In the genomic region with DNA sequence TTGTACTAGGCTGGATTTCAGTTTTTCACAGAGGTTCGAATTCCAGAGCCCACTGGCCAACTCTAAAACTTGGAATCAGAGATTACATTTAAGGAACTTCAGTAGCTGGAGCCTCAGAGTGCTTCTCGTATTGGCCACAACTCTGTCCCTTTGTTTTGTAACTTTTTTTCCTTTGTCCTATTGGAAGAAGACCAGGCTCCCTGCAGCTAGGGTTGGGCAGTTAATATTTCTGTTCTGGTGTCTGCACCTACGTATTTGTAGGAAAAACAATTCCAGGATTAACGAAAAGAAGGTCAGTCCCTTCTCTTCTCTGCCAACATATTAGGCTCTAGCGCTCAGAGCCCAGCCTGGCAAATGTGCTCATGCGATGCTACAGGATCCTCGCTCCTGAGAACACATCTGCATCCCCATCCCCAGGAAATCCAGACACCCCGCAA, we compare ENCODE assay signal across 9 cellular contexts. TPM values are rescaled to one million over a fixed set of nuclear protein-coding genes. Genes with fewer than 3 reads are reported as not detected.
DNase-seq lines count a peak whose midpoint lies in the region; ATAC-seq, FAIRE-seq and TF ChIP-seq lines count a peak whose summit lies in the region.
"Had no signal": no experiment of that assay in that cellular context is flagged by ENCODE, and none has a peak within 500 bp of the region (broad histone marks: within the 10 kb centered on the region; RNA-seq: fewer than 3 reads in every experiment).

No MANE protein-coding gene starts in this region.

- no peak for ATAC-seq in GM21447 (IDR thresholded peaks at IDR 0.05; ENCODE audit: unreplicated experiment)

- H3K4me3 Mint-ChIP-seq in mesothelial cell of epicardium (peak overlapping the region; percentile 80), type B pancreatic cell (peak overlapping the region; percentile 89)
- H3K4me3 Mint-ChIP-seq: activated CD4-positive, alpha-beta T cell treated with anti-CD3 and anti-CD28 coated beads, Interleukin-2, amount 10 ng/mL, durations not matched to agents 24 days and 14 days had no signal

- H3K4me1 Mint-ChIP-seq in mesothelial cell of epicardium (peaks cover 51% of the 10 kb centered on the region), type B pancreatic cell (ENCODE audit: unreplicated experiment) (peaks cover 34% of the 10 kb centered on the region)
- H3K4me1 Mint-ChIP-seq: activated CD4-positive, alpha-beta T cell treated with anti-CD3 and anti-CD28 coated beads, Interleukin-2, amount 10 ng/mL, durations not matched to agents 24 days and 14 days had no signal

- H3K27me3 Mint-ChIP-seq in mesothelial cell of epicardium (ENCODE audit: low read depth) (peaks cover 56% of the 10 kb centered on the region), type B pancreatic cell (peaks cover 59% of the 10 kb centered on the region)

- no peaks in the 10 kb centered on the region for H3K9me3 ChIP-seq in MG63

- DNase-seq in MG63: peak; percentile 4
- DNase-seq in mesothelial cell of epicardium (ENCODE audit: low spot score in 2 of 2, unreplicated experiment in 2 of 2): no peak
- DNase-seq in type B pancreatic cell (ENCODE audit: extremely low spot score, unreplicated experiment): no peak
- no peak for DNase-seq in stimulated activated naive CD4-positive, alpha-beta T cell treated with Interleukin-2 at 50 U/mL for 16 hours (lab: John Stamatoyannopoulos, UW)
- no peak for DNase-seq in NCI-H2196 treated with DMSO at 0.1 percent for 48 hours (lab: John Stamatoyannopoulos, UW; ENCODE audit: unreplicated experiment)
- DNase-seq: activated CD4-positive, alpha-beta T cell treated with anti-CD3 and anti-CD28 coated beads, Interleukin-2, amount 10 ng/mL, durations not matched to agents 24 days and 14 days; stimulated activated CD4-positive, alpha-beta T cell treated with anti-CD3 and anti-CD28 coated beads, Interleukin-4, amount 100 ng/mL, for 1 hour had no signal

- H3K36me3 Mint-ChIP-seq in mesothelial cell of epicardium (no peaks in the 10 kb centered on the region), type B pancreatic cell (peaks cover 16% of the 10 kb centered on the region)

- H3K9me3 Mint-ChIP-seq in mesothelial cell of epicardium: no peaks in the 10 kb centered on the region
- no peaks in the 10 kb centered on the region for H3K9me3 Mint-ChIP-seq in type B pancreatic cell
- H3K9me3 Mint-ChIP-seq: activated CD4-positive, alpha-beta T cell treated with anti-CD3 and anti-CD28 coated beads, Interleukin-2, amount 10 ng/mL, durations not matched to agents 24 days and 14 days had no signal

- peak; percentile 43 for FAIRE-seq in endometrium (lab: Jason Lieb, UNC)

- H3K27me3 ChIP-seq in MG63: no peaks in the 10 kb centered on the region

- no peak for TF ChIP-seq CTCF in mesothelial cell of epicardium (IDR thresholded peaks at IDR 0.05; ENCODE audit: unreplicated experiment)
- TF ChIP-seq CTCF in type B pancreatic cell (conservative IDR thresholded peaks at IDR 0.05): no peak

- no peaks in the 10 kb centered on the region for H3K36me3 ChIP-seq in MG63

- H3K27ac Mint-ChIP-seq in mesothelial cell of epicardium: peak overlapping the region; percentile 87
- peak overlapping the region; percentile 64 for H3K27ac Mint-ChIP-seq in type B pancreatic cell

- H3K4me3 ChIP-seq in MG63: peak overlapping the region; percentile 60

RNA-seq across cellular contexts. Expression of a gene that starts 1.9 kb away (rescaled TPM):
- total RNA-seq in MG63 (2014; rRNA removed; shearing (Covaris generic); ENCODE audit: low replicate concordance): 22.1 and 33.2 TPM in 2 replicates
- total RNA-seq in mesothelial cell of epicardium (333 to 376 TPM (median 359 TPM) in 3 replicates), type B pancreatic cell (ENCODE audit: low replicate concordance) (34.5 and 287 TPM in 2 replicates)
- total RNA-seq: activated CD4-positive, alpha-beta T cell treated with anti-CD3 and anti-CD28 coated beads, Interleukin-2, amount 10 ng/mL, durations not matched to agents 24 days and 14 days had no signal
